8 cellular contexts compared by ENCODE assay signal in genomic region chr10:102917962-102918816, GRCh38. TPM values are rescaled to one million over a fixed set of nuclear protein-coding genes. Genes with fewer than 3 reads are reported as not detected.
DNase-seq lines count a peak whose midpoint lies in the region; ATAC-seq and TF ChIP-seq lines count a peak whose summit lies in the region.

Gene CNNM2 (plus strand): TSS chr10:102918294. CDS start chr10:102918481, 187 bp downstream.

- DNase-seq in Ammon's horn (ENCODE audit: low spot score) = peak; percentile 100
- peak; percentile 95 for DNase-seq in NCI-H446 treated with DMSO at 0.1 percent for 48 hours (lab: John Stamatoyannopoulos, UW)
- peak; percentile 99 for DNase-seq in activated CD4-positive, CD25-positive, alpha-beta regulatory T cell treated with anti-CD3 and anti-CD28 coated beads, Interleukin-2, amount 50 U/mL, for 72 hours
- peak; percentile 98 for DNase-seq in cerebellum (ENCODE audit: low spot score)
- peak; percentile 100 for DNase-seq in islet precursor cell
- peak; percentile 99 for DNase-seq in stimulated activated CD4-positive, alpha-beta T cell treated with anti-CD3 and anti-CD28 coated beads, Interleukin-12 subunit alpha, Interleukin-12 subunit beta, amount 100 ng/mL, for 4 hours

- ATAC-seq in HG03378 (IDR thresholded peaks at IDR 0.05; ENCODE audit: unreplicated experiment) = peak; percentile 80

- peak; percentile 74 for TF ChIP-seq POLR2A in GM19099 (IDR thresholded peaks at IDR 0.05; ENCODE audit: extremely low read depth, insufficient read length, low read depth)

RNA-seq across cellular contexts. Expression of gene CNNM2, which starts in this region (rescaled TPM):
- total RNA-seq in cerebellum = 10.4 TPM

Comparison
In these comparisons a context has a peak if more than half of its experiments do, and no peak if none do; other contexts are left out.
1. Peak in every context shown above with its lines: DNase-seq and ATAC-seq.